20 cellular contexts compared by ENCODE assay signal in genomic region chr12:47977772-47978597, GRCh38. TPM values are rescaled to one million over a fixed set of nuclear protein-coding genes. Genes with fewer than 3 reads are reported as not detected.
DNase-seq lines count a peak whose midpoint lies in the region; ATAC-seq, FAIRE-seq and TF ChIP-seq lines count a peak whose summit lies in the region.
"Had no signal": no experiment of that assay in that cellular context is flagged by ENCODE, and none has a peak within 500 bp of the region (broad histone marks: within the 10 kb centered on the region; RNA-seq: fewer than 3 reads in every experiment).

No MANE protein-coding gene starts in this region.

- intact Hi-C loops in MCF 10A (cut with micrococcal nuclease) (no loop called here), breast epithelium (cut with DNase I; ENCODE audit: low total_unique reads) (no loop called here), spleen (cut with DNase I; ENCODE audit: low total_unique reads) (no loop called here), gastrocnemius medialis (cut with DNase I; ENCODE audit: low total_unique reads) (no loop called here)

- CTCF ChIA-PET in MCF 10A (lab: Yijun Ruan, JAX): interaction anchor here (0.6 to 3.3 kb wide), 2 partner anchors 15 to 167 kb away, joined by 4 to 18 read pairs; partner anchors contain the start of gene TMEM106C

- ATAC-seq in gastrocnemius medialis: no peak

- in situ Hi-C loops in gastrocnemius medialis (cut with MboI; ENCODE audit: low sequenced_read_pairs in 4 of 4): no loop called here

- no peaks in the 10 kb centered on the region for H3K36me3 ChIP-seq in breast epithelium
- H3K36me3 ChIP-seq in spleen: no peaks in the 10 kb centered on the region
- no peaks in the 10 kb centered on the region for H3K36me3 ChIP-seq in gastrocnemius medialis

- H3K4me3 ChIP-seq in breast epithelium (no peak overlapping the region), spleen (no peak overlapping the region), gastrocnemius medialis (no peak overlapping the region)

- no peak for TF ChIP-seq POLR2A in breast epithelium (IDR thresholded peaks at IDR 0.05)
- no peak for TF ChIP-seq POLR2A in GM12892 (IDR thresholded peaks at IDR 0.05; ENCODE audit: low read depth, low read length)
- no peak for TF ChIP-seq POLR2A in spleen (IDR thresholded peaks at IDR 0.05)
- TF ChIP-seq POLR2A in gastrocnemius medialis (IDR thresholded peaks at IDR 0.05): no peak

- DNase-seq in MCF 10A (ENCODE audit: unreplicated experiment): no peak
- DNase-seq in breast epithelium (ENCODE audit: low spot score in 2 of 2): no peak
- peak; percentile 33 for DNase-seq in GM12892 (ENCODE audit: insufficient read length)
- DNase-seq in neural crest cell (ENCODE audit: low read depth, low spot score): no peak
- peak; percentile 70 for DNase-seq in spleen
- DNase-seq in gastrocnemius medialis: no peak
- DNase-seq in NAMALWA (ENCODE audit: low spot score): no peak
- DNase-seq: ACHN; C1 segment of cervical spinal cord; CD4-positive, alpha-beta T cell; DMS153; DMS79 treated with DMSO at 0.1 percent for 48 hours; EL; HCEC 1CT; HFFc6 had no signal

- peaks cover 14% of the 10 kb centered on the region for H3K27me3 Mint-ChIP-seq in MCF 10A (ENCODE audit: insufficient read depth, unreplicated experiment)
- no peaks in the 10 kb centered on the region for H3K27me3 Mint-ChIP-seq in neural crest cell (ENCODE audit: low read depth)
- H3K27me3 Mint-ChIP-seq: CD4-positive, alpha-beta T cell had no signal

- H3K36me3 Mint-ChIP-seq in MCF 10A (ENCODE audit: insufficient read depth, unreplicated experiment) (peaks cover 6% of the 10 kb centered on the region), neural crest cell (ENCODE audit: low read depth) (peaks cover 16% of the 10 kb centered on the region)

- WGBS in spleen, 5 donors: 87 to 93% (median 89%) methylated on average over 14 to 18 of the region's 18 CpGs

- peaks cover 7% of the 10 kb centered on the region for H3K4me1 Mint-ChIP-seq in MCF 10A (ENCODE audit: insufficient read depth, unreplicated experiment)
- no peaks in the 10 kb centered on the region for H3K4me1 Mint-ChIP-seq in neural crest cell

- H3K9me3 Mint-ChIP-seq in MCF 10A (ENCODE audit: unreplicated experiment) (no peaks in the 10 kb centered on the region), neural crest cell (no peaks in the 10 kb centered on the region)
- H3K9me3 Mint-ChIP-seq: CD4-positive, alpha-beta T cell; HFFc6 had no signal

- peak overlapping the region; percentile 29 for H3K27ac Mint-ChIP-seq in MCF 10A (ENCODE audit: low read depth, unreplicated experiment)
- peak overlapping the region; percentile 67 for H3K27ac Mint-ChIP-seq in neural crest cell (ENCODE audit: unreplicated experiment)
- H3K27ac Mint-ChIP-seq: CD4-positive, alpha-beta T cell; HFFc6 had no signal

- FAIRE-seq in GM12892 (lab: Jason Lieb, UNC): no peak
- FAIRE-seq: G401.6, GM12891, GM19239 had no signal

- H3K9me3 ChIP-seq in breast epithelium (no peaks in the 10 kb centered on the region), spleen (no peaks in the 10 kb centered on the region), gastrocnemius medialis (no peaks in the 10 kb centered on the region)

- POLR2A ChIA-PET in MCF 10A (lab: Yijun Ruan, JAX): interaction anchor here (0.6 to 1.6 kb wide), 3 partner anchors 15 to 115 kb away, joined by 3 to 4 read pairs (median 4); partner anchors contain the start of gene TMEM106C

- H3K4me1 ChIP-seq in breast epithelium (no peaks in the 10 kb centered on the region), spleen (no peaks in the 10 kb centered on the region), gastrocnemius medialis (no peaks in the 10 kb centered on the region)

- no peak overlapping the region for H3K4me3 Mint-ChIP-seq in MCF 10A (ENCODE audit: unreplicated experiment)
- no peak overlapping the region for H3K4me3 Mint-ChIP-seq in neural crest cell
- H3K4me3 Mint-ChIP-seq: CD4-positive, alpha-beta T cell; HFFc6 had no signal

- no peak for TF ChIP-seq CTCF in MCF 10A (IDR thresholded peaks at IDR 0.05; ENCODE audit: unreplicated experiment)
- TF ChIP-seq CTCF in breast epithelium (IDR thresholded peaks at IDR 0.05): no peak
- no peak for TF ChIP-seq CTCF in neural crest cell (conservative IDR thresholded peaks at IDR 0.05)
- no peak for TF ChIP-seq CTCF in spleen (IDR thresholded peaks at IDR 0.05 in 8 of 11, conservative IDR thresholded peaks at IDR 0.05 in 3 of 11)
- no peak for TF ChIP-seq CTCF in gastrocnemius medialis (IDR thresholded peaks at IDR 0.05 in 4 of 5, conservative IDR thresholded peaks at IDR 0.05 in 1 of 5)

- no TSS peak for BruUV-seq in MCF 10A (replicated peaks; lab: Mats Ljungman, UMichigan)

- peak overlapping the region in 1 of 2 donors; percentile 26 for H3K27ac ChIP-seq in breast epithelium
- no peak overlapping the region for H3K27ac ChIP-seq in spleen
- no peak overlapping the region for H3K27ac ChIP-seq in gastrocnemius medialis

- no peaks in the 10 kb centered on the region for H3K27me3 ChIP-seq in breast epithelium
- H3K27me3 ChIP-seq in spleen (replicated peaks in 1 of 7): peaks cover 0 to 4% (median 0%) of the 10 kb centered on the region in 7 donors
- H3K27me3 ChIP-seq in gastrocnemius medialis: no peaks in the 10 kb centered on the region

RNA-seq across cellular contexts. Expression of gene TMEM106C, which starts 14.6 kb away (rescaled TPM):
- 39.0 and 50.0 TPM in 2 replicates for total RNA-seq in MCF 10A (2022)
- 100 to 1,000 TPM in 1 of 3 donors, 10 to 100 TPM in 2; 35.2 to 131 (median 73.4) TPM for total RNA-seq in breast epithelium
- 118 TPM for polyA plus RNA-seq in GM12892 (2012; ENCODE audit: missing spikeins)
- total RNA-seq in neural crest cell: 147 and 159 TPM in 2 replicates
- 100 to 1,000 TPM in 4 of 7 donors, 10 to 100 TPM in 3; 37.6 to 124 (median 109) TPM for total RNA-seq in spleen
- 10 to 100 TPM; 30.1 to 49.1 (median 40.2) TPM for polyA plus RNA-seq in spleen
- total RNA-seq in gastrocnemius medialis: 10 to 100 TPM; 11.8 to 27.1 (median 24.8) TPM

RNA-seq across cellular contexts. Expression of gene COL2A1, which starts 26.3 kb away (rescaled TPM):
- total RNA-seq in MCF 10A (2022) (0.12 TPM in 1 of 2 replicates, not detected in the other), breast epithelium (1 to 10 TPM in 2 of 3 donors, not detected in 1; 1.6 to 3.2 TPM), neural crest cell (384 and 386 TPM in 2 replicates), spleen (under 1 TPM in 3 of 7 donors, not detected in 4; 0.37 to 0.49 (median 0.47) TPM), gastrocnemius medialis (not detected)
- polyA plus RNA-seq in GM12892 (2012; ENCODE audit: missing spikeins): 0.13 TPM
- polyA plus RNA-seq in spleen: not detected
- total RNA-seq: A172; CD4-positive, alpha-beta T cell; H4; HFFc6 had no signal

Comparison
In these comparisons a context has a peak if more than half of its experiments do, and no peak if none do; other contexts are left out.
1. DNase-seq: peak in GM12892 (single experiment) and spleen (single experiment); none in MCF 10A (single experiment), breast epithelium (0 of 2), neural crest cell (single experiment), gastrocnemius medialis (0 of 2) and NAMALWA (single experiment).
2. RNA of gene COL2A1, which starts 26.3 kb away (total RNA-seq): 384 to 386 TPM in neural crest cell; 1.6 to 3.2 TPM in breast epithelium, 0.12 TPM in MCF 10A, 0.37 to 0.49 TPM in spleen and not detected in gastrocnemius medialis; every median in the first group is over 10 times any median in the second.